Comparison of ENCODE assay signal across 15 cellular contexts in genomic region chr1:33301273-33301984, GRCh38. TPM values are rescaled to one million over a fixed set of nuclear protein-coding genes. Genes with fewer than 3 reads are reported as not detected.
A peak's percentile ranks its signal among the peaks of the same experiment; 100 is the strongest.
DNase-seq lines count a peak whose midpoint lies in the region; ATAC-seq and TF ChIP-seq lines count a peak whose summit lies in the region.
"Had no signal": no experiment of that assay in that cellular context is flagged by ENCODE, and none has a peak within 500 bp of the region (broad histone marks: within the 10 kb centered on the region; RNA-seq: fewer than 3 reads in every experiment).

No MANE protein-coding gene starts in this region.

- TF ChIP-seq POLR2A in esophagus muscularis mucosa (IDR thresholded peaks at IDR 0.05; ENCODE audit: low read depth), result no peak

- H3K4me1 Mint-ChIP-seq in activated naive CD8-positive, alpha-beta T cell treated with anti-CD3 and anti-CD28 coated beads, Interleukin-2, amount 10 ng/mL, durations not matched to agents 7 days and 5 days, result peaks cover 41% of the 10 kb centered on the region
- peaks cover 12% of the 10 kb centered on the region for H3K4me1 Mint-ChIP-seq in activated naive CD8-positive, alpha-beta T cell treated with anti-CD3 and anti-CD28 coated beads for 36 hours
- H3K4me1 Mint-ChIP-seq in activated T-helper 1 cell treated with anti-CD3 and anti-CD28 coated beads, Interleukin-12 subunit alpha, Interleukin-12 subunit beta, Interleukin-2, Interleukin-4 antibody, amounts not matched to agents 30 ng/mL and 10 ng/mL and 1 ng/mL, durations not matched to agents 14 hours and 24 hours and 36 hours (ENCODE audit: low read depth), result peaks cover 38% of the 10 kb centered on the region

- peak overlapping the region; percentile 91 for H3K27ac Mint-ChIP-seq in activated naive CD8-positive, alpha-beta T cell treated with anti-CD3 and anti-CD28 coated beads, Interleukin-2, amount 10 ng/mL, durations not matched to agents 7 days and 5 days
- H3K27ac Mint-ChIP-seq in activated naive CD8-positive, alpha-beta T cell treated with anti-CD3 and anti-CD28 coated beads for 36 hours, result no peak overlapping the region
- no peak overlapping the region for H3K27ac Mint-ChIP-seq in activated T-helper 1 cell treated with anti-CD3 and anti-CD28 coated beads, Interleukin-12 subunit alpha, Interleukin-12 subunit beta, Interleukin-2, Interleukin-4 antibody, amounts not matched to agents 30 ng/mL and 10 ng/mL and 1 ng/mL, durations not matched to agents 14 hours and 24 hours and 36 hours
- H3K27ac Mint-ChIP-seq: GM23338 had no signal

- H3K9me3 ChIP-seq in esophagus muscularis mucosa, result no peaks in the 10 kb centered on the region
- no peaks in the 10 kb centered on the region for H3K9me3 ChIP-seq in lung (ENCODE audit: control insufficient read depth in 2 of 2, insufficient read depth in 1 of 2, low read length in 1 of 2)

- H3K9me3 Mint-ChIP-seq in activated naive CD8-positive, alpha-beta T cell treated with anti-CD3 and anti-CD28 coated beads, Interleukin-2, amount 10 ng/mL, durations not matched to agents 7 days and 5 days, result peaks cover 3% of the 10 kb centered on the region
- peaks cover 3% of the 10 kb centered on the region for H3K9me3 Mint-ChIP-seq in activated naive CD8-positive, alpha-beta T cell treated with anti-CD3 and anti-CD28 coated beads for 36 hours
- no peaks in the 10 kb centered on the region for H3K9me3 Mint-ChIP-seq in activated T-helper 1 cell treated with anti-CD3 and anti-CD28 coated beads, Interleukin-12 subunit alpha, Interleukin-12 subunit beta, Interleukin-2, Interleukin-4 antibody, amounts not matched to agents 30 ng/mL and 10 ng/mL and 1 ng/mL, durations not matched to agents 14 hours and 24 hours and 36 hours

- H3K27ac ChIP-seq in esophagus muscularis mucosa (replicated peaks in 1 of 4) (peak overlapping the region; percentile 18 to 67 (median 54)), lung (ENCODE audit: low read depth in 1 of 2, low read length in 1 of 2) (peak overlapping the region; percentile 22 to 67)

- ATAC-seq in activated naive CD8-positive, alpha-beta T cell treated with anti-CD3 and anti-CD28 coated beads, Interleukin-2, amount 10 ng/mL, durations not matched to agents 7 days and 5 days (ENCODE audit: low read depth), result no peak
- ATAC-seq in lung (ENCODE audit: insufficient read depth, low FRiP score) (no peak), HG03039 (IDR thresholded peaks at IDR 0.05; ENCODE audit: unreplicated experiment) (no peak)
- ATAC-seq: GM23338 had no signal

- WGBS in esophagus muscularis mucosa, result 78% methylated on average over 4 of the region's 4 CpGs
- 79 to 88% methylated on average over 4 of the region's 4 CpGs for WGBS in lung, 2 donors

- H3K36me3 ChIP-seq in esophagus muscularis mucosa, result peaks cover 0 to 26% (median 21%) of the 10 kb centered on the region in 4 donors
- H3K36me3 ChIP-seq in lung (ENCODE audit: control insufficient read depth in 2 of 2, insufficient read depth in 2 of 2, low read length in 2 of 2), result peaks cover 0 to 8% of the 10 kb centered on the region in 2 donors

- TF ChIP-seq CTCF in esophagus muscularis mucosa (IDR thresholded peaks at IDR 0.05) (no peak), lung (IDR thresholded peaks at IDR 0.05; ENCODE audit: control extremely low read depth, extremely low read depth) (no peak)

- POLR2A ChIA-PET in activated naive CD8-positive, alpha-beta T cell treated with anti-CD3 and anti-CD28 coated beads, Interleukin-2, amount 10 ng/mL, durations not matched to agents 7 days and 5 days (lab: Charles Lee), result no interaction called here

- H3K4me3 ChIP-seq in esophagus muscularis mucosa, result no peak overlapping the region
- no peak overlapping the region for H3K4me3 ChIP-seq in lung
- H3K4me3 ChIP-seq: dorsolateral prefrontal cortex, GM23338 had no signal

- peaks cover 10% of the 10 kb centered on the region for H3K27me3 Mint-ChIP-seq in activated naive CD8-positive, alpha-beta T cell treated with anti-CD3 and anti-CD28 coated beads, Interleukin-2, amount 10 ng/mL, durations not matched to agents 7 days and 5 days
- peaks cover 10% of the 10 kb centered on the region for H3K27me3 Mint-ChIP-seq in activated naive CD8-positive, alpha-beta T cell treated with anti-CD3 and anti-CD28 coated beads for 36 hours
- peaks cover 19% of the 10 kb centered on the region for H3K27me3 Mint-ChIP-seq in activated T-helper 1 cell treated with anti-CD3 and anti-CD28 coated beads, Interleukin-12 subunit alpha, Interleukin-12 subunit beta, Interleukin-2, Interleukin-4 antibody, amounts not matched to agents 30 ng/mL and 10 ng/mL and 1 ng/mL, durations not matched to agents 14 hours and 24 hours and 36 hours (ENCODE audit: insufficient read depth)

- H3K36me3 Mint-ChIP-seq in activated naive CD8-positive, alpha-beta T cell treated with anti-CD3 and anti-CD28 coated beads, Interleukin-2, amount 10 ng/mL, durations not matched to agents 7 days and 5 days, result peaks cover 23% of the 10 kb centered on the region
- H3K36me3 Mint-ChIP-seq in activated naive CD8-positive, alpha-beta T cell treated with anti-CD3 and anti-CD28 coated beads for 36 hours, result peaks cover 9% of the 10 kb centered on the region
- H3K36me3 Mint-ChIP-seq in activated T-helper 1 cell treated with anti-CD3 and anti-CD28 coated beads, Interleukin-12 subunit alpha, Interleukin-12 subunit beta, Interleukin-2, Interleukin-4 antibody, amounts not matched to agents 30 ng/mL and 10 ng/mL and 1 ng/mL, durations not matched to agents 14 hours and 24 hours and 36 hours (ENCODE audit: low read depth), result peaks cover 10% of the 10 kb centered on the region

- H3K27me3 ChIP-seq in esophagus muscularis mucosa (peaks cover 0 to 2% (median under 1%) of the 10 kb centered on the region in 4 donors), lung (ENCODE audit: control insufficient read depth, insufficient read depth) (no peaks in the 10 kb centered on the region)

- H3K4me1 ChIP-seq in esophagus muscularis mucosa (peaks cover 16 to 39% (median 26%) of the 10 kb centered on the region in 4 donors), lung (ENCODE audit: control insufficient read depth in 2 of 2, insufficient read depth in 2 of 2, low read length in 2 of 2) (peaks cover 5% of the 10 kb centered on the region in 2 donors)

- no peak for TF ChIP-seq EP300 in esophagus muscularis mucosa (IDR thresholded peaks at IDR 0.05)

- peak; percentile 14 for DNase-seq in activated naive CD8-positive, alpha-beta T cell treated with anti-CD3 and anti-CD28 coated beads, Interleukin-2, amount 10 ng/mL, durations not matched to agents 7 days and 5 days
- DNase-seq in activated naive CD8-positive, alpha-beta T cell treated with anti-CD3 and anti-CD28 coated beads for 36 hours, result no peak
- DNase-seq in esophagus muscularis mucosa (ENCODE audit: extremely low spot score), result no peak
- DNase-seq in lung (ENCODE audit: low spot score), result no peak
- no peak for DNase-seq in activated T-cell treated with anti-CD3 and anti-CD28 coated beads, Interleukin-2, amount 50 U/mL, for 48 hours
- no peak for DNase-seq in activated T-helper 1 cell treated with anti-CD3 and anti-CD28 coated beads, Interleukin-12 subunit alpha, Interleukin-12 subunit beta, Interleukin-2, Interleukin-4 antibody, amounts not matched to agents 30 ng/mL and 10 ng/mL and 1 ng/mL, durations not matched to agents 14 hours and 24 hours and 36 hours (ENCODE audit: low spot score)
- no peak for DNase-seq in NCI-H748 treated with DMSO at 0.1 percent for 48 hours (lab: John Stamatoyannopoulos, UW)
- DNase-seq: stimulated activated CD4-positive, alpha-beta T cell treated with anti-CD3 and anti-CD28 coated beads, Interleukin-12 subunit alpha, Interleukin-12 subunit beta, amount 100 ng/mL, for 4 hours had no signal

- intact Hi-C loops in esophagus muscularis mucosa (cut with DNase I), result loop anchor here (5.0 kb wide), 1 partner anchor 126 kb away; no protein-coding TSS in a partner anchor
- intact Hi-C loops in activated T-helper 1 cell treated with anti-CD3 and anti-CD28 coated beads, Interleukin-12 subunit alpha, Interleukin-12 subunit beta, Interleukin-2, Interleukin-4 antibody, amounts not matched to agents 30 ng/mL and 10 ng/mL and 1 ng/mL, durations not matched to agents 14 hours and 24 hours and 36 hours (cut with micrococcal nuclease), result no loop called here

- no peak overlapping the region for H3K4me3 Mint-ChIP-seq in activated naive CD8-positive, alpha-beta T cell treated with anti-CD3 and anti-CD28 coated beads, Interleukin-2, amount 10 ng/mL, durations not matched to agents 7 days and 5 days
- no peak overlapping the region for H3K4me3 Mint-ChIP-seq in activated naive CD8-positive, alpha-beta T cell treated with anti-CD3 and anti-CD28 coated beads for 36 hours
- no peak overlapping the region for H3K4me3 Mint-ChIP-seq in activated T-helper 1 cell treated with anti-CD3 and anti-CD28 coated beads, Interleukin-12 subunit alpha, Interleukin-12 subunit beta, Interleukin-2, Interleukin-4 antibody, amounts not matched to agents 30 ng/mL and 10 ng/mL and 1 ng/mL, durations not matched to agents 14 hours and 24 hours and 36 hours
- H3K4me3 Mint-ChIP-seq: GM23338 had no signal

RNA-seq across cellular contexts. Expression of gene A3GALT2, which starts 19.5 kb away (rescaled TPM):
- under 1 TPM in 1 of 2 experiments, not detected in 1; 0.31 TPM for total RNA-seq in activated naive CD8-positive, alpha-beta T cell treated with anti-CD3 and anti-CD28 coated beads, Interleukin-2, amount 10 ng/mL, durations not matched to agents 7 days and 5 days
- total RNA-seq in activated naive CD8-positive, alpha-beta T cell treated with anti-CD3 and anti-CD28 coated beads for 36 hours, result not detected
- total RNA-seq in esophagus muscularis mucosa, result not detected
- under 1 TPM in 1 of 2 donors, not detected in 1; 0.28 TPM for total RNA-seq in lung
- polyA plus RNA-seq in lung, result under 1 TPM in 1 of 2 donors, not detected in 1; 0.07 TPM
- not detected in 2 replicates for total RNA-seq in activated T-helper 1 cell treated with anti-CD3 and anti-CD28 coated beads, Interleukin-12 subunit alpha, Interleukin-12 subunit beta, Interleukin-2, Interleukin-4 antibody, amounts not matched to agents 30 ng/mL and 10 ng/mL and 1 ng/mL, durations not matched to agents 14 hours and 24 hours and 36 hours
- total RNA-seq: Daoy; GM23338; T-helper 2 cell treated with Interferon-gamma antibody and Interleukin-4, amounts not matched to agents 100 ng/mL and 5 ng/mL, for 36 hours; urinary bladder had no signal
- polyA plus RNA-seq: AG04450, GM23338, urinary bladder had no signal

RNA-seq across cellular contexts. Expression of gene ZNF362, which starts 45.1 kb away (rescaled TPM):
- 10 to 100 TPM; 18.8 to 23.1 TPM for total RNA-seq in activated naive CD8-positive, alpha-beta T cell treated with anti-CD3 and anti-CD28 coated beads, Interleukin-2, amount 10 ng/mL, durations not matched to agents 7 days and 5 days
- total RNA-seq in activated naive CD8-positive, alpha-beta T cell treated with anti-CD3 and anti-CD28 coated beads for 36 hours, result 1 to 10 TPM; 7.2 to 9.2 TPM
- 10 to 100 TPM; 17.2 to 35.3 (median 25.1) TPM for total RNA-seq in esophagus muscularis mucosa
- 10 to 100 TPM; 17.0 to 35.0 TPM for total RNA-seq in lung
- polyA plus RNA-seq in lung, result 10 to 100 TPM; 10.2 to 16.1 TPM
- 13.8 and 14.6 TPM in 2 replicates for total RNA-seq in activated T-helper 1 cell treated with anti-CD3 and anti-CD28 coated beads, Interleukin-12 subunit alpha, Interleukin-12 subunit beta, Interleukin-2, Interleukin-4 antibody, amounts not matched to agents 30 ng/mL and 10 ng/mL and 1 ng/mL, durations not matched to agents 14 hours and 24 hours and 36 hours
